In genomic region chr9:72351538-72352453, GRCh38 we compare ENCODE assay signal across 14 cellular contexts. TPM values are rescaled to one million over a fixed set of nuclear protein-coding genes. Genes with fewer than 3 reads are reported as not detected.
DNase-seq lines count a peak whose midpoint lies in the region; ATAC-seq and TF ChIP-seq lines count a peak whose summit lies in the region.
"Had no signal": no experiment of that assay in that cellular context is flagged by ENCODE, and none has a peak within 500 bp of the region (broad histone marks: within the 10 kb centered on the region; RNA-seq: fewer than 3 reads in every experiment).

No MANE protein-coding gene starts in this region.

- H3K4me3 ChIP-seq in transverse colon = no peak overlapping the region
- H3K4me3 ChIP-seq: BLaER1 had no signal

- no peak for TF ChIP-seq CTCF in transverse colon (IDR thresholded peaks at IDR 0.05)

- intact Hi-C loops in left cardiac atrium (cut with DNase I) (no loop called here), transverse colon (cut with DNase I; ENCODE audit: low total_unique reads) (no loop called here)

- in situ Hi-C loops in transverse colon (cut with MboI; ENCODE audit: low pct_ligation_motif_present in 1 of 4, low pct_unique_long_range_greater_than_20kb in 1 of 4, low sequenced_read_pairs in 3 of 4) = loop anchor here in 1 of 4 donors (10.0 kb wide), 1 partner anchor 47 kb away; no protein-coding TSS in a partner anchor

- no peak for TF ChIP-seq EP300 in transverse colon (IDR thresholded peaks at IDR 0.05; ENCODE audit: low read depth)

- H3K9me3 Mint-ChIP-seq in activated naive CD8-positive, alpha-beta T cell treated with anti-CD3 and anti-CD28 coated beads for 36 hours = no peaks in the 10 kb centered on the region
- H3K9me3 Mint-ChIP-seq: naive B cell; stimulated activated memory B cell treated with anti-CD40 and anti-IgM and Interleukin-4, amounts not matched to agents 10 μg/mL and 1 μg/mL and 100 μg/mL, for 72 hours had no signal

- no peak overlapping the region for H3K4me3 Mint-ChIP-seq in activated naive CD8-positive, alpha-beta T cell treated with anti-CD3 and anti-CD28 coated beads for 36 hours
- H3K4me3 Mint-ChIP-seq: naive B cell; stimulated activated memory B cell treated with anti-CD40 and anti-IgM and Interleukin-4, amounts not matched to agents 10 μg/mL and 1 μg/mL and 100 μg/mL, for 72 hours had no signal

- peak; percentile 19 for DNase-seq in stimulated activated CD4-positive, alpha-beta T cell treated with anti-CD3 and anti-CD28 coated beads, Interleukin-1b, Interleukin-23, amount 100 ng/mL, for 48 hours
- no peak for DNase-seq in stimulated activated CD4-positive, alpha-beta T cell treated with anti-CD3 and anti-CD28 coated beads, Interleukin-4, amount 100 ng/mL, for 24 hours
- no peak for DNase-seq in activated naive CD8-positive, alpha-beta T cell treated with anti-CD3 and anti-CD28 coated beads for 36 hours
- DNase-seq in left cardiac atrium (no peak), transverse colon (no peak), middle frontal gyrus (ENCODE audit: extremely low spot score, low spot score) (no peak)
- DNase-seq: activated gamma-delta T cell treated with Interleukin-2 at 50 U/mL for 16 hours; naive B cell; NCI-H1436 treated with DMSO at 0.1 percent for 48 hours; stimulated activated CD4-positive, alpha-beta T cell treated with anti-CD3 and anti-CD28 coated beads, Interleukin-15, amount 100 ng/mL, for 24 hours had no signal

- H3K36me3 ChIP-seq in transverse colon = peaks cover 0 to 29% (median 12%) of the 10 kb centered on the region in 4 donors

- peak; percentile 16 for TF ChIP-seq POLR2A in transverse colon (IDR thresholded peaks at IDR 0.05)

- peaks cover 35% of the 10 kb centered on the region for H3K36me3 Mint-ChIP-seq in activated naive CD8-positive, alpha-beta T cell treated with anti-CD3 and anti-CD28 coated beads for 36 hours

- no peaks in the 10 kb centered on the region for H3K27me3 ChIP-seq in transverse colon
- H3K27me3 ChIP-seq: BLaER1 had no signal

- WGBS in transverse colon (ENCODE audit: low coverage in 1 of 2), 2 donors = 89 to 91% methylated on average over 15 of the region's 15 CpGs

- H3K27ac Mint-ChIP-seq in activated naive CD8-positive, alpha-beta T cell treated with anti-CD3 and anti-CD28 coated beads for 36 hours = peak overlapping the region; percentile 29
- H3K27ac Mint-ChIP-seq: stimulated activated memory B cell treated with anti-CD40 and anti-IgM and Interleukin-4, amounts not matched to agents 10 μg/mL and 1 μg/mL and 100 μg/mL, for 72 hours had no signal

- peaks cover 6 to 36% (median 31%) of the 10 kb centered on the region in 4 donors for H3K4me1 ChIP-seq in transverse colon
- H3K4me1 ChIP-seq: BLaER1 had no signal

- no peaks in the 10 kb centered on the region for H3K9me3 ChIP-seq in transverse colon
- H3K9me3 ChIP-seq: BLaER1 had no signal

- H3K4me1 Mint-ChIP-seq in activated naive CD8-positive, alpha-beta T cell treated with anti-CD3 and anti-CD28 coated beads for 36 hours = peaks cover 24% of the 10 kb centered on the region

- no peaks in the 10 kb centered on the region for H3K27me3 Mint-ChIP-seq in activated naive CD8-positive, alpha-beta T cell treated with anti-CD3 and anti-CD28 coated beads for 36 hours
- H3K27me3 Mint-ChIP-seq: naive B cell; stimulated activated memory B cell treated with anti-CD40 and anti-IgM and Interleukin-4, amounts not matched to agents 10 μg/mL and 1 μg/mL and 100 μg/mL, for 72 hours had no signal

- no peak overlapping the region for H3K27ac ChIP-seq in transverse colon
- H3K27ac ChIP-seq: BLaER1 had no signal

- peak; percentile 42 to 65 for ATAC-seq in left cardiac atrium
- no peak for ATAC-seq in GM19395 (IDR thresholded peaks at IDR 0.05; ENCODE audit: unreplicated experiment)
- no peak for ATAC-seq in GM19023 (IDR thresholded peaks at IDR 0.05; ENCODE audit: unreplicated experiment)
- ATAC-seq: stimulated activated memory B cell treated with anti-CD40 and anti-IgM and Interleukin-4, amounts not matched to agents 10 μg/mL and 1 μg/mL and 100 μg/mL, for 72 hours had no signal

RNA-seq across cellular contexts. Expression of gene ZFAND5, which starts 13.2 kb away (rescaled TPM):
- total RNA-seq in activated naive CD8-positive, alpha-beta T cell treated with anti-CD3 and anti-CD28 coated beads for 36 hours = 10 to 100 TPM; 95.2 to 96.0 TPM
- total RNA-seq in left cardiac atrium (100 to 1,000 TPM; 151 to 176 TPM), transverse colon (100 to 1,000 TPM in 2 of 4 donors, 10 to 100 TPM in 2; 49.0 to 190 (median 98.2) TPM)

Comparison
In these comparisons a context has a peak if more than half of its experiments do, and no peak if none do; other contexts are left out.
1. ATAC-seq: peak in left cardiac atrium (2 of 2); none in GM19395 (single experiment) and GM19023 (single experiment).